In the genomic region with DNA sequence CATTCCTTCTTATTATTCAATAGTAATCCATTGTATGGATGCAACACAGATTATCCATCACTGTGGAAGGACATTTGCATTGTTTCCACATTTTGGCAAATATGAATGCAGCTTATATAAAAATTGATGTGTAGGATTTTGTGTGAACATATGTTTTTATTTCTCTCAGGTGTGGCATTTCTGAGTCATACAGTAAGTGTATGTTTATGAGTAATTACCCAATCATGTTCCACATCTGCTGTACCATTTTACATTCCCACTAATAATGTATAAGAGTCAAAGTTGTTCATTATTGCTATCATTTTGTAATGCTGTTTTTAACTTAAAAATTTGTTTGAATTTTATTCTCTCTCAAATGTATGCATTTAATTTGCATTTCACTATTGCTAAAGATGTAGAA, we compare ENCODE assay signal across 25 cellular contexts. TPM values are rescaled to one million over a fixed set of nuclear protein-coding genes. Genes with fewer than 3 reads are reported as not detected.
A peak's percentile ranks its signal among the peaks of the same experiment; 100 is the strongest.
DNase-seq lines count a peak whose midpoint lies in the region; ATAC-seq, FAIRE-seq and TF ChIP-seq lines count a peak whose summit lies in the region.
"Had no signal": no experiment of that assay in that cellular context is flagged by ENCODE, and none has a peak within 500 bp of the region (broad histone marks: within the 10 kb centered on the region; RNA-seq: fewer than 3 reads in every experiment).

No MANE protein-coding gene starts in this region.

- H3K4me3 Mint-ChIP-seq in MCF 10A (ENCODE audit: unreplicated experiment): no peak overlapping the region
- H3K4me3 Mint-ChIP-seq: CD14-positive monocyte; CD4-positive, alpha-beta T cell; CD8-positive, alpha-beta memory T cell; GM23338; HFFc6 had no signal

- H3K27me3 ChIP-seq in breast epithelium (peaks cover 0 to 20% of the 10 kb centered on the region in 2 donors), pancreas (peaks cover 0 to 14% (median 0%) of the 10 kb centered on the region in 4 donors)
- H3K27me3 ChIP-seq: BE2C had no signal

- FAIRE-seq in pancreas (lab: Jason Lieb, UNC): peak; percentile 51
- FAIRE-seq: A204.1, GM12878, GM19239 had no signal

- H3K9me3 Mint-ChIP-seq in MCF 10A (ENCODE audit: unreplicated experiment): peaks cover 14% of the 10 kb centered on the region
- H3K9me3 Mint-ChIP-seq: CD4-positive, alpha-beta T cell; CD8-positive, alpha-beta memory T cell; GM23338; HFFc6 had no signal

- no peak overlapping the region for H3K27ac ChIP-seq in breast epithelium
- H3K27ac ChIP-seq in pancreas: no peak overlapping the region
- H3K27ac ChIP-seq: 22Rv1; BLaER1 treated with 17β-estradiol and CSF1 and Interleukin-3, amounts not matched to agents 10 nM and 100 nM had no signal

- H3K4me3 ChIP-seq in breast epithelium (no peak overlapping the region), epithelial cell of esophagus (ENCODE audit: low read length) (no peak overlapping the region), pancreas (no peak overlapping the region)
- H3K4me3 ChIP-seq: BLaER1 treated with 17β-estradiol and CSF1 and Interleukin-3, amounts not matched to agents 10 nM and 100 nM; GM12878; GM23338; HAP-1 had no signal

- H3K4me1 ChIP-seq in breast epithelium (no peaks in the 10 kb centered on the region), pancreas (no peaks in the 10 kb centered on the region)
- H3K4me1 ChIP-seq: BE2C, HAP-1 had no signal

- DNase-seq in MCF 10A (ENCODE audit: unreplicated experiment): peak; percentile 14
- no peak for DNase-seq in breast epithelium (ENCODE audit: low spot score in 2 of 2)
- peak; percentile 24 for DNase-seq in epithelial cell of esophagus (ENCODE audit: low read depth)
- DNase-seq in pancreas: no peak
- DNase-seq in T-helper 9 cell: no peak
- DNase-seq: ACHN; AML-193; BE2C; CD4-positive, alpha-beta T cell; CD8-positive, alpha-beta memory T cell; DMS 273 treated with DMSO at 0.1 percent for 48 hours; DMS79; EL; GDM1; HFFc6 had no signal

- H3K27me3 Mint-ChIP-seq in MCF 10A (ENCODE audit: insufficient read depth, unreplicated experiment): no peaks in the 10 kb centered on the region
- H3K27me3 Mint-ChIP-seq: CD4-positive, alpha-beta T cell had no signal

- TF ChIP-seq CTCF in MCF 10A (IDR thresholded peaks at IDR 0.05; ENCODE audit: unreplicated experiment) (no peak), breast epithelium (IDR thresholded peaks at IDR 0.05) (no peak), epithelial cell of esophagus (IDR thresholded peaks at IDR 0.05; ENCODE audit: insufficient read depth, low read depth, low read length, missing control alignments) (no peak), pancreas (IDR thresholded peaks at IDR 0.05) (no peak)

- POLR2A ChIA-PET in MCF 10A (lab: Yijun Ruan, JAX): no interaction called here

- TF ChIP-seq POLR2A in breast epithelium (IDR thresholded peaks at IDR 0.05): no peak

- H3K9me3 ChIP-seq in breast epithelium (no peaks in the 10 kb centered on the region), pancreas (no peaks in the 10 kb centered on the region)
- H3K9me3 ChIP-seq: BE2C, HAP-1 had no signal

- no peaks in the 10 kb centered on the region for H3K4me1 Mint-ChIP-seq in MCF 10A (ENCODE audit: insufficient read depth, unreplicated experiment)
- H3K4me1 Mint-ChIP-seq: CD14-positive monocyte; CD8-positive, alpha-beta memory T cell; GM23338 had no signal

- no peaks in the 10 kb centered on the region for H3K36me3 Mint-ChIP-seq in MCF 10A (ENCODE audit: insufficient read depth, unreplicated experiment)
- H3K36me3 Mint-ChIP-seq: CD14-positive monocyte; CD8-positive, alpha-beta memory T cell had no signal

- H3K27ac Mint-ChIP-seq in MCF 10A (ENCODE audit: low read depth, unreplicated experiment): no peak overlapping the region
- H3K27ac Mint-ChIP-seq: CD14-positive monocyte; CD4-positive, alpha-beta T cell; CD8-positive, alpha-beta memory T cell; GM23338; HFFc6 had no signal

- intact Hi-C loops in MCF 10A (cut with micrococcal nuclease) (no loop called here), breast epithelium (cut with DNase I; ENCODE audit: low total_unique reads) (no loop called here), pancreas (cut with DNase I) (no loop called here)

- CTCF ChIA-PET in MCF 10A (lab: Yijun Ruan, JAX): no interaction called here

- ATAC-seq in pancreas (no peak), GM21515 (IDR thresholded peaks at IDR 0.05; ENCODE audit: unreplicated experiment) (no peak)
- ATAC-seq: GM12878, GM23338 had no signal

- H3K36me3 ChIP-seq in breast epithelium: peaks cover 4% of the 10 kb centered on the region
- H3K36me3 ChIP-seq in pancreas: no peaks in the 10 kb centered on the region
- H3K36me3 ChIP-seq: BE2C; BLaER1 treated with 17β-estradiol and CSF1 and Interleukin-3, amounts not matched to agents 10 nM and 100 nM; HAP-1 had no signal

- BruUV-seq in MCF 10A (replicated peaks; lab: Mats Ljungman, UMichigan): no TSS peak

RNA-seq across cellular contexts. Expression of gene MAGEA4, which starts 25.5 kb away (rescaled TPM):
- total RNA-seq in MCF 10A (2022): not detected in 2 replicates
- not detected for total RNA-seq in breast epithelium
- total RNA-seq in pancreas: not detected
- polyA plus RNA-seq in pancreas: not detected
- total RNA-seq: CD4-positive, alpha-beta T cell; CD8-positive, alpha-beta memory T cell; GM12878; H4; HFFc6 had no signal
- polyA plus RNA-seq: CD14-positive monocyte; CD8-positive, alpha-beta memory T cell; GM12878 had no signal

RNA-seq across cellular contexts. Expression of gene GABRE, which starts 36.3 kb away (rescaled TPM):
- total RNA-seq in MCF 10A (2022) (12.9 and 19.3 TPM in 2 replicates), breast epithelium (100 to 1,000 TPM in 1 of 3 donors, 10 to 100 TPM in 2; 42.0 to 120 (median 85.5) TPM), pancreas (10 to 100 TPM in 3 of 6 donors, 1 to 10 TPM in 3; 4.2 to 15.1 (median 10.8) TPM)
- polyA plus RNA-seq in pancreas: 10 to 100 TPM; 29.2 to 51.4 TPM
- total RNA-seq: CD4-positive, alpha-beta T cell; CD8-positive, alpha-beta memory T cell had no signal
- polyA plus RNA-seq: CD14-positive monocyte; CD8-positive, alpha-beta memory T cell had no signal

Comparison
In these comparisons a context has a peak if more than half of its experiments do, and no peak if none do; other contexts are left out.
1. DNase-seq: peak in MCF 10A (single experiment) and epithelial cell of esophagus (single experiment); none in breast epithelium (0 of 2), pancreas (0 of 6) and T-helper 9 cell (single experiment).